Comparison of ENCODE assay signal across 21 cellular contexts in the genomic region with DNA sequence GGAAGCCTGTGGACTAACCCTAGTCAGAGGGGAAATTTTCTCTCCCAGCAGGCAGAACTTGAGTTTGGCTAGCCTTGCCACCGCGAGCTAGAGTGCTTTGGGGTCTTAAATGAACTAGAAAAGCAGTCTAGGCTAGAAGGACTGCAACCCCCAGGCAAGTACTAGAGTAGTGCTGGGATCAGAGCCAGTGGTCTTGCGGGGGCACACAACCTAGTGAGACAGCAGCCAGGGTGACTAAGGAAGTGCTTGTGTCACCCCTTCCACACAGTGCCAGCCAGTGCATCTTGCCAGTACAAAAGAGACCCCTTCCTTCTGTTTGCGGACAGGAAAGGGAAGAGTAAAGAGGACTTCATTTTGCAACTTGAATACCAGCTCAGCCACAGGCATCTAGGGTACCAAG. TPM values are rescaled to one million over a fixed set of nuclear protein-coding genes. Genes with fewer than 3 reads are reported as not detected.
DNase-seq lines count a peak whose midpoint lies in the region; ATAC-seq, FAIRE-seq and TF ChIP-seq lines count a peak whose summit lies in the region.
"Had no signal": no experiment of that assay in that cellular context is flagged by ENCODE, and none has a peak within 500 bp of the region (broad histone marks: within the 10 kb centered on the region; RNA-seq: fewer than 3 reads in every experiment).

No MANE protein-coding gene starts in this region.

- H3K4me1 ChIP-seq in spleen = no peaks in the 10 kb centered on the region
- H3K4me1 ChIP-seq: A549; BLaER1 treated with 17β-estradiol and CSF1 and Interleukin-3, amounts not matched to agents 10 nM and 100 nM; Caco-2 had no signal

- DNase-seq in bronchial epithelial cell (ENCODE audit: low read depth) (no peak), neural crest cell (ENCODE audit: low read depth, low spot score) (no peak), spleen (peak; percentile 16)
- no peak for DNase-seq in activated T-helper 2 cell treated with anti-CD3 and anti-CD28 coated beads, Interferon-gamma antibody, Interleukin-2, Interleukin-4, amounts not matched to agents 10 μg/mL and 5 μg/mL and 100 μg/mL, durations not matched to agents 14 hours and 24 hours and 36 hours (ENCODE audit: low spot score)
- DNase-seq: AML-193; Caco-2; Calu3; CD4-positive, alpha-beta T cell; CD8-positive, alpha-beta T cell; DMS79 treated with DMSO at 0.1 percent for 48 hours had no signal

- H3K4me3 ChIP-seq in bronchial epithelial cell (ENCODE audit: low read depth, low read length) = no peak overlapping the region
- no peak overlapping the region for H3K4me3 ChIP-seq in spleen
- H3K4me3 ChIP-seq: A549; BLaER1 treated with 17β-estradiol and CSF1 and Interleukin-3, amounts not matched to agents 10 nM and 100 nM; GM12878 had no signal

- H3K27ac ChIP-seq in spleen = no peak overlapping the region
- H3K27ac ChIP-seq: 22Rv1; A549; BLaER1 treated with 17β-estradiol and CSF1 and Interleukin-3, amounts not matched to agents 10 nM and 100 nM; C4-2B had no signal

- no peaks in the 10 kb centered on the region for H3K4me1 Mint-ChIP-seq in neural crest cell
- H3K4me1 Mint-ChIP-seq in activated T-helper 2 cell treated with anti-CD3 and anti-CD28 coated beads, Interferon-gamma antibody, Interleukin-2, Interleukin-4, amounts not matched to agents 10 μg/mL and 5 μg/mL and 100 μg/mL, durations not matched to agents 14 hours and 24 hours and 36 hours (ENCODE audit: low read depth) = no peaks in the 10 kb centered on the region
- H3K4me1 Mint-ChIP-seq: B cell had no signal

- no peak for TF ChIP-seq POLR2A in spleen (IDR thresholded peaks at IDR 0.05)

- TF ChIP-seq CTCF in bronchial epithelial cell (IDR thresholded peaks at IDR 0.05; ENCODE audit: insufficient read depth, low read length, severe bottlenecking) (no peak), neural crest cell (conservative IDR thresholded peaks at IDR 0.05) (no peak), spleen (IDR thresholded peaks at IDR 0.05 in 8 of 11, conservative IDR thresholded peaks at IDR 0.05 in 3 of 11) (no peak)

- H3K9me3 ChIP-seq in spleen = no peaks in the 10 kb centered on the region

- H3K9me3 Mint-ChIP-seq in neural crest cell = peaks cover 12% of the 10 kb centered on the region
- peaks cover 12% of the 10 kb centered on the region for H3K9me3 Mint-ChIP-seq in activated T-helper 2 cell treated with anti-CD3 and anti-CD28 coated beads, Interferon-gamma antibody, Interleukin-2, Interleukin-4, amounts not matched to agents 10 μg/mL and 5 μg/mL and 100 μg/mL, durations not matched to agents 14 hours and 24 hours and 36 hours

- H3K36me3 ChIP-seq in bronchial epithelial cell (ENCODE audit: control insufficient read depth, insufficient read depth, low read length) = peaks cover 1% of the 10 kb centered on the region
- peaks cover 2 to 67% (median 20%) of the 10 kb centered on the region in 6 donors for H3K36me3 ChIP-seq in spleen

- 91 to 100% (median 97%) methylated on average over 3 to 4 of the region's 4 CpGs for WGBS in spleen, 5 donors

- ATAC-seq in HG03097 (IDR thresholded peaks at IDR 0.05; ENCODE audit: low FRiP score, unreplicated experiment) = no peak
- ATAC-seq: A549; CD8-positive, alpha-beta T cell; GM12878 had no signal

- intact Hi-C loops in spleen (cut with DNase I; ENCODE audit: low total_unique reads) = no loop called here
- intact Hi-C loops in activated T-helper 2 cell treated with anti-CD3 and anti-CD28 coated beads, Interferon-gamma antibody, Interleukin-2, Interleukin-4, amounts not matched to agents 10 μg/mL and 5 μg/mL and 100 μg/mL, durations not matched to agents 14 hours and 24 hours and 36 hours (cut with micrococcal nuclease) = no loop called here

- H3K27me3 Mint-ChIP-seq in neural crest cell (ENCODE audit: low read depth) = no peaks in the 10 kb centered on the region
- H3K27me3 Mint-ChIP-seq in activated T-helper 2 cell treated with anti-CD3 and anti-CD28 coated beads, Interferon-gamma antibody, Interleukin-2, Interleukin-4, amounts not matched to agents 10 μg/mL and 5 μg/mL and 100 μg/mL, durations not matched to agents 14 hours and 24 hours and 36 hours (ENCODE audit: low read depth) = no peaks in the 10 kb centered on the region
- H3K27me3 Mint-ChIP-seq: B cell; CD4-positive, alpha-beta T cell had no signal

- peak; percentile 88 for FAIRE-seq in bronchial epithelial cell (lab: Jason Lieb, UNC)
- FAIRE-seq: A549, D721Med, G401.6, GM12878, GM12892, GM18507 had no signal

- H3K27ac Mint-ChIP-seq in neural crest cell (ENCODE audit: unreplicated experiment) = peak overlapping the region; percentile 59
- H3K27ac Mint-ChIP-seq in activated T-helper 2 cell treated with anti-CD3 and anti-CD28 coated beads, Interferon-gamma antibody, Interleukin-2, Interleukin-4, amounts not matched to agents 10 μg/mL and 5 μg/mL and 100 μg/mL, durations not matched to agents 14 hours and 24 hours and 36 hours = no peak overlapping the region
- H3K27ac Mint-ChIP-seq: B cell; CD4-positive, alpha-beta T cell; CD8-positive, alpha-beta T cell had no signal

- peaks cover 53% of the 10 kb centered on the region for H3K36me3 Mint-ChIP-seq in neural crest cell (ENCODE audit: low read depth)
- H3K36me3 Mint-ChIP-seq in activated T-helper 2 cell treated with anti-CD3 and anti-CD28 coated beads, Interferon-gamma antibody, Interleukin-2, Interleukin-4, amounts not matched to agents 10 μg/mL and 5 μg/mL and 100 μg/mL, durations not matched to agents 14 hours and 24 hours and 36 hours (ENCODE audit: low read depth) = peaks cover 35% of the 10 kb centered on the region

- no peak overlapping the region for H3K4me3 Mint-ChIP-seq in neural crest cell
- H3K4me3 Mint-ChIP-seq in activated T-helper 2 cell treated with anti-CD3 and anti-CD28 coated beads, Interferon-gamma antibody, Interleukin-2, Interleukin-4, amounts not matched to agents 10 μg/mL and 5 μg/mL and 100 μg/mL, durations not matched to agents 14 hours and 24 hours and 36 hours (ENCODE audit: low read depth) = no peak overlapping the region
- H3K4me3 Mint-ChIP-seq: B cell; CD4-positive, alpha-beta T cell; CD8-positive, alpha-beta T cell had no signal

- H3K27me3 ChIP-seq in bronchial epithelial cell (ENCODE audit: control insufficient read depth, insufficient read depth, low read length) (no peaks in the 10 kb centered on the region), spleen (replicated peaks in 1 of 7) (no peaks in the 10 kb centered on the region)
- H3K27me3 ChIP-seq: BLaER1 treated with 17β-estradiol and CSF1 and Interleukin-3, amounts not matched to agents 10 nM and 100 nM had no signal

RNA-seq across cellular contexts. Expression of gene GOLM2, which starts 59.0 kb away (rescaled TPM):
- total RNA-seq in bronchial epithelial cell = 46.5 and 47.7 TPM in 2 replicates
- 63.6 and 64.8 TPM in 2 replicates for total RNA-seq in neural crest cell
- 10 to 100 TPM; 65.8 to 84.3 (median 73.1) TPM for total RNA-seq in spleen
- 10 to 100 TPM; 21.5 to 27.8 (median 26.1) TPM for polyA plus RNA-seq in spleen
- total RNA-seq in activated T-helper 2 cell treated with anti-CD3 and anti-CD28 coated beads, Interferon-gamma antibody, Interleukin-2, Interleukin-4, amounts not matched to agents 10 μg/mL and 5 μg/mL and 100 μg/mL, durations not matched to agents 14 hours and 24 hours and 36 hours = 43.6 and 46.5 TPM in 2 replicates
